Comparison of ENCODE assay signal across 1 cellular context in the genomic region with DNA sequence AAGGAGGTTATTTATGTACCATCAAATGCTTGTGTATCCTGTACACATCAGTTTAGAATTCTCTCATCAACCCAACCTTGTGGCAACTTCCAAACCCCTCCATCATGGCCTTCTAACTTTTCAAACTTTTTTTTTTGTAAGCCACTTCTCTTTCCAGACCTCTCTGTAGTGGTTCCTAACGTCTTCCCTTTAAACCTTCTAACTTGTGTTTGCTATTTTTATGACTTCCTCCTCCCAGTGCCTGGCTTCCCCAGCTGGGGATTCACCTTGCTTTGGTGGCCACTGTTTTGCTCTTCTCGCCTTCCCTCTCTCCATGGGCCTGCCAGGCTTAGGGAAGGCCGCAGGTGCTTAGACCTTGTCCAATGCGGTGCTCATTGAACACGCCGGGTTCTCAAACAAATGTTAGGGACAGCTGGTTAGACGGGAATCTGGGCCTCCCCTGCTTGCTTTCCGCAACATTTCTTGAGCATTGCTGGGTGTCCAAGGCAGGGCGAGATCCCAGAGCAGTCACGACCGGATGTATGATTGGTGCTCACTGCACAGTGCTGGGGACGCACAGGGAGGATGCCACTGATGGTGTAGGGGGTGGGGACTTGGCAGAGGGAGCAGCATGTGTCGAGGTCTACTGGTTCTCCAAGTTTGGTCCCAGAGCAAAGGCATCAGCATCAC.
TF ChIP-seq lines count a peak whose summit lies in the region.

No MANE protein-coding gene starts in this region.

TF ChIP-seq in GM23338, 12 proteins besides CTCF, POLR2A, EP300 and RAD21 (continued from another document):
- no peak for TF ChIP-seq REST (IDR thresholded peaks at IDR 0.05; ENCODE audit: unreplicated experiment)
- no peak for TF ChIP-seq ZNF331 (CRISPR knock-in tag; IDR thresholded peaks at IDR 0.05; ENCODE audit: low read depth)
- TF ChIP-seq ZNF114 (CRISPR knock-in tag; IDR thresholded peaks at IDR 0.05), result no peak
- TF ChIP-seq STAT1 (IDR thresholded peaks at IDR 0.05; ENCODE audit: unreplicated experiment), result no peak
- TF ChIP-seq ETS1 (IDR thresholded peaks at IDR 0.05), result no peak
- TF ChIP-seq JUNB (IDR thresholded peaks at IDR 0.05; ENCODE audit: unreplicated experiment), result no peak
- TF ChIP-seq CREB1 (CRISPR knock-in tag; IDR thresholded peaks at IDR 0.05; ENCODE audit: low read depth), result no peak
- TF ChIP-seq EZH2 (IDR thresholded peaks at IDR 0.05; ENCODE audit: low read depth, unreplicated experiment), result no peak
- no peak for TF ChIP-seq EZH2phosphoT487 (IDR thresholded peaks at IDR 0.05; ENCODE audit: unreplicated experiment)
- no peak for TF ChIP-seq POLR2AphosphoS5 (IDR thresholded peaks at IDR 0.05; ENCODE audit: low read depth)
